7 cellular contexts compared by ENCODE assay signal in genomic region chr16:57694556-57695377, GRCh38. TPM values are rescaled to one million over a fixed set of nuclear protein-coding genes. Genes with fewer than 3 reads are reported as not detected.
DNase-seq lines count a peak whose midpoint lies in the region; ATAC-seq and TF ChIP-seq lines count a peak whose summit lies in the region.

DRC7 (plus strand) TSS chr16:57694806; CDS start chr16:57697950, 3,144 bp downstream.

- no peak within 1 kb of the TSS for H3K4me3 ChIP-seq in GM06990 (replicated peaks; ENCODE audit: low read depth, low read length)
- H3K4me3 ChIP-seq in HUES48 (ENCODE audit: low read depth, low read length) = peak within 1 kb of the TSS; percentile 28; the same call in 1 of the 2 replicates
- H3K4me3 ChIP-seq in iPS-20b (ENCODE audit: low read length) = peak within 1 kb of the TSS; percentile 50; the same call in 1 of the 2 replicates

- POLR2A ChIA-PET in MCF 10A (lab: Yijun Ruan, JAX) = interaction anchor here (0.7 kb wide), 1 partner anchor 77 kb away, joined by 3 read pairs; no protein-coding TSS in a partner anchor

- no peaks in the 10 kb centered on the region for H3K36me3 Mint-ChIP-seq in MCF 10A (ENCODE audit: insufficient read depth, unreplicated experiment)
- H3K36me3 Mint-ChIP-seq in stimulated activated memory B cell treated with anti-CD40 and anti-IgM and Interleukin-4, amounts not matched to agents 10 μg/mL and 1 μg/mL and 100 μg/mL, for 72 hours = no peaks in the 10 kb centered on the region

- H3K9ac ChIP-seq in HUES48 (ENCODE audit: low read depth, low read length) = no peak within 1 kb of the TSS
- no peak within 1 kb of the TSS for H3K9ac ChIP-seq in iPS-20b (ENCODE audit: low read depth, low read length)

- CTCF ChIA-PET in MCF 10A (lab: Yijun Ruan, JAX) = interaction anchor here (0.5 to 0.6 kb wide), 2 partner anchors 24 to 125 kb away, joined by 3 read pairs; no protein-coding TSS in a partner anchor

- H3K9me3 ChIP-seq in HUES48 (ENCODE audit: control insufficient read depth, insufficient read depth, low read length) (no peaks in the 10 kb centered on the region), iPS-20b (ENCODE audit: insufficient read depth, low read depth, low read length) (no peaks in the 10 kb centered on the region)

- no peaks in the 10 kb centered on the region for H3K9me3 Mint-ChIP-seq in MCF 10A (ENCODE audit: unreplicated experiment)
- no peaks in the 10 kb centered on the region for H3K9me3 Mint-ChIP-seq in stimulated activated memory B cell treated with anti-CD40 and anti-IgM and Interleukin-4, amounts not matched to agents 10 μg/mL and 1 μg/mL and 100 μg/mL, for 72 hours

- no peaks in the 10 kb centered on the region for H3K4me1 Mint-ChIP-seq in MCF 10A (ENCODE audit: insufficient read depth, unreplicated experiment)
- peaks cover 26% of the 10 kb centered on the region for H3K4me1 Mint-ChIP-seq in stimulated activated memory B cell treated with anti-CD40 and anti-IgM and Interleukin-4, amounts not matched to agents 10 μg/mL and 1 μg/mL and 100 μg/mL, for 72 hours

- H3K4me1 ChIP-seq in HUES48 (ENCODE audit: control insufficient read depth, insufficient read depth, low read length) = 0 out of 2 replicates have a peak, but pooled peaks cover 2% of the 10 kb centered on the region
- H3K4me1 ChIP-seq in iPS-20b (ENCODE audit: insufficient read depth, low read length) = no peaks in the 10 kb centered on the region

- no peaks in the 10 kb centered on the region for H3K36me3 ChIP-seq in GM06990 (ENCODE audit: control insufficient read depth, insufficient read depth, low read length)
- no peaks in the 10 kb centered on the region for H3K36me3 ChIP-seq in HUES48 (ENCODE audit: control insufficient read depth, insufficient read depth, low read length)
- no peaks in the 10 kb centered on the region for H3K36me3 ChIP-seq in iPS-20b (ENCODE audit: insufficient read depth, low read depth, low read length)

- intact Hi-C loops in MCF 10A (cut with micrococcal nuclease) = no loop called here

- H3K4me3 Mint-ChIP-seq in MCF 10A (ENCODE audit: unreplicated experiment) = peak within 1 kb of the TSS; percentile 10
- peak within 1 kb of the TSS; percentile 80 for H3K4me3 Mint-ChIP-seq in stimulated activated memory B cell treated with anti-CD40 and anti-IgM and Interleukin-4, amounts not matched to agents 10 μg/mL and 1 μg/mL and 100 μg/mL, for 72 hours

- H3K27me3 ChIP-seq in GM06990 (replicated peaks; ENCODE audit: control insufficient read depth, insufficient read depth, low read length) = no peaks in the 10 kb centered on the region
- H3K27me3 ChIP-seq in HUES48 (ENCODE audit: control insufficient read depth, insufficient read depth, low read length) = no peaks in the 10 kb centered on the region
- H3K27me3 ChIP-seq in iPS-20b (ENCODE audit: insufficient read depth, low read length) = no peaks in the 10 kb centered on the region

- TF ChIP-seq CTCF in GM06990 (IDR thresholded peaks at IDR 0.05; ENCODE audit: insufficient read depth, low read length, poor library complexity, severe bottlenecking) (no peak), MCF 10A (IDR thresholded peaks at IDR 0.05; ENCODE audit: unreplicated experiment) (no peak)

- ATAC-seq in stimulated activated memory B cell treated with anti-CD40 and anti-IgM and Interleukin-4, amounts not matched to agents 10 μg/mL and 1 μg/mL and 100 μg/mL, for 72 hours = peak; percentile 75
- ATAC-seq in GM21360 (IDR thresholded peaks at IDR 0.05; ENCODE audit: unreplicated experiment) = no peak

- DNase-seq in GM06990 (ENCODE audit: extremely low read depth, insufficient read length) = peak; percentile 28
- DNase-seq in OCI-M2 (lab: John Stamatoyannopoulos, UW; ENCODE audit: unreplicated experiment) = peak; percentile 50
- peak; percentile 46 for DNase-seq in MCF 10A (ENCODE audit: unreplicated experiment)

- H3K27ac Mint-ChIP-seq in MCF 10A (ENCODE audit: low read depth, unreplicated experiment) = no peak within 1 kb of the TSS
- H3K27ac Mint-ChIP-seq in stimulated activated memory B cell treated with anti-CD40 and anti-IgM and Interleukin-4, amounts not matched to agents 10 μg/mL and 1 μg/mL and 100 μg/mL, for 72 hours = peak within 1 kb of the TSS; percentile 73

- no TSS peak for BruUV-seq in MCF 10A (replicated peaks; lab: Mats Ljungman, UMichigan)

- H3K27me3 Mint-ChIP-seq in MCF 10A (ENCODE audit: insufficient read depth, unreplicated experiment) = peaks cover 20% of the 10 kb centered on the region
- H3K27me3 Mint-ChIP-seq in stimulated activated memory B cell treated with anti-CD40 and anti-IgM and Interleukin-4, amounts not matched to agents 10 μg/mL and 1 μg/mL and 100 μg/mL, for 72 hours = peaks cover 9% of the 10 kb centered on the region

- H3K27ac ChIP-seq in HUES48 (ENCODE audit: low read depth, low read length) = no peak within 1 kb of the TSS
- H3K27ac ChIP-seq in iPS-20b (ENCODE audit: low read length) = no peak within 1 kb of the TSS

RNA-seq across cellular contexts. Expression of gene DRC7, which starts in this region (rescaled TPM):
- total RNA-seq in MCF 10A (2022) = not detected in 2 replicates

Comparison
In these comparisons a context has a peak if more than half of its experiments do, and no peak if none do; other contexts are left out.
1. Peak in DNase-seq in MCF 10A; RNA of the gene not detected or under 1 TPM.